25 cellular contexts compared by ENCODE assay signal in the genomic region with DNA sequence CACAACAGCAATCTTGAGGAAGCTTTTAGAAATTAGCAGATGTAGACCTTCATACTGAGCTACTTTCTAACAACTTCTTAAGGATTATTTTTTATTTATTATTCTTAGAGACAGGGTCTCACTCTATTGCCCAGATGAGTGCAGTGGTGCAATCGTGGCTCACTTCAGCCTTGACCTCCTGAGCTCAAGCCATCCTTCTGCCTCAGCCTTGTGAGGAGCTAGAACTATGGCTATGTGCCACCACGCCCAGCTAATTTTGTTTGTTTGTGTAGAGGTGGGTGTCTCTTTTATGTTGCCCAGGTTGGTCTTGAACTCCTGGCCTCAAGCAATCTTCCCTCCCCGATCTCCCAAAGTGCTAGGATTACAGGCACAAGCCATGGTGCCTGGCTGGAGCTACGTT.
DNase-seq lines count a peak whose midpoint lies in the region; ATAC-seq, FAIRE-seq and TF ChIP-seq lines count a peak whose summit lies in the region.
"Had no signal": no experiment of that assay in that cellular context is flagged by ENCODE, and none has a peak within 500 bp of the region (broad histone marks: within the 10 kb centered on the region; RNA-seq: fewer than 3 reads in every experiment).

No MANE protein-coding gene starts in this region.

- H3K27me3 Mint-ChIP-seq in glutamatergic neuron (ENCODE audit: unreplicated experiment) = peaks cover 2% of the 10 kb centered on the region
- H3K27me3 Mint-ChIP-seq: B cell; CD4-positive, alpha-beta T cell had no signal

- H3K9ac ChIP-seq in PC-3 (ENCODE audit: low read length) = no peak overlapping the region
- H3K9ac ChIP-seq: BLaER1 treated with 17β-estradiol and CSF1 and Interleukin-3, amounts not matched to agents 10 nM and 100 nM had no signal

- CTCF ChIA-PET in PC-3 (lab: Charles Lee) = no interaction called here

- H3K36me3 ChIP-seq in SJCRH30 (no peaks in the 10 kb centered on the region), PC-3 (ENCODE audit: low read depth, low read length) (no peaks in the 10 kb centered on the region), right atrium auricular region (no peaks in the 10 kb centered on the region)
- H3K36me3 ChIP-seq: BLaER1 treated with 17β-estradiol and CSF1 and Interleukin-3, amounts not matched to agents 10 nM and 100 nM had no signal

- H3K27me3 ChIP-seq in SJCRH30 (no peaks in the 10 kb centered on the region), PC-3 (ENCODE audit: low read length) (no peaks in the 10 kb centered on the region), right atrium auricular region (no peaks in the 10 kb centered on the region)
- H3K27me3 ChIP-seq: BLaER1 treated with 17β-estradiol and CSF1 and Interleukin-3, amounts not matched to agents 10 nM and 100 nM had no signal

- H3K4me1 Mint-ChIP-seq in glutamatergic neuron (ENCODE audit: low read depth, unreplicated experiment) = peaks cover 18% of the 10 kb centered on the region
- H3K4me1 Mint-ChIP-seq in stimulated activated effector memory CD8-positive, alpha-beta T cell treated with anti-CD3 and anti-CD28 coated beads, Interleukin-12 subunit alpha, Interleukin-12 subunit beta, amount 100 ng/mL, for 72 hours = no peaks in the 10 kb centered on the region
- H3K4me1 Mint-ChIP-seq: B cell had no signal

- no peak overlapping the region for H3K4me2 ChIP-seq in PC-3 (ENCODE audit: low read length)
- H3K4me2 ChIP-seq: BLaER1 treated with 17β-estradiol and CSF1 and Interleukin-3, amounts not matched to agents 10 nM and 100 nM had no signal

- H3K4me1 ChIP-seq in SJCRH30 (peaks cover 50% of the 10 kb centered on the region), PC-3 (ENCODE audit: insufficient read depth, low read length) (no peaks in the 10 kb centered on the region), right atrium auricular region (no peaks in the 10 kb centered on the region)
- H3K4me1 ChIP-seq: Caco-2 had no signal

- no TSS peak for BruUV-seq in PC-3 (replicated peaks; lab: Mats Ljungman, UMichigan)

- H3K9me2 ChIP-seq in PC-3 (replicated peaks; ENCODE audit: low read length) = no peaks in the 10 kb centered on the region

- intact Hi-C loops in PC-3 (cut with micrococcal nuclease) = no loop called here

- no peak for ATAC-seq in stimulated activated effector memory CD8-positive, alpha-beta T cell treated with anti-CD3 and anti-CD28 coated beads, Interleukin-12 subunit alpha, Interleukin-12 subunit beta, amount 100 ng/mL, for 72 hours
- no peak for ATAC-seq in PC-3
- no peak for ATAC-seq in HG02884 (IDR thresholded peaks at IDR 0.05; ENCODE audit: unreplicated experiment)
- ATAC-seq: CD8-positive, alpha-beta T cell had no signal

- DNase-seq in SJCRH30 = peak in 1 of 2 experiments; percentile 26
- DNase-seq in glutamatergic neuron = no peak
- DNase-seq in stimulated activated effector memory CD8-positive, alpha-beta T cell treated with anti-CD3 and anti-CD28 coated beads, Interleukin-12 subunit alpha, Interleukin-12 subunit beta, amount 100 ng/mL, for 72 hours (ENCODE audit: low spot score in 2 of 2) = no peak
- DNase-seq in urothelium cell line (ENCODE audit: low spot score) = no peak
- no peak for DNase-seq in PC-3
- DNase-seq in GM12892 (ENCODE audit: insufficient read length) = no peak
- DNase-seq in right atrium auricular region (ENCODE audit: low spot score) = no peak
- DNase-seq: 8988T; AML-193; Caco-2; Calu3; CD4-positive, alpha-beta T cell; CD8-positive, alpha-beta T cell; DMS79 treated with DMSO at 0.1 percent for 48 hours; GF-D8 had no signal

- H3K4me3 ChIP-seq in SJCRH30 (no peak overlapping the region), PC-3 (ENCODE audit: low read length) (no peak overlapping the region), right atrium auricular region (no peak overlapping the region)
- H3K4me3 ChIP-seq: BLaER1 treated with 17β-estradiol and CSF1 and Interleukin-3, amounts not matched to agents 10 nM and 100 nM had no signal

- TF ChIP-seq CTCF in glutamatergic neuron (IDR thresholded peaks at IDR 0.05; ENCODE audit: partially characterized antibody, unreplicated experiment) (no peak), PC-3 (conservative IDR thresholded peaks at IDR 0.05; ENCODE audit: low read depth, low read length) (no peak), right atrium auricular region (IDR thresholded peaks at IDR 0.05) (no peak)

- no peaks in the 10 kb centered on the region for H3K79me2 ChIP-seq in PC-3 (ENCODE audit: low read length)

- FAIRE-seq in urothelium cell line (lab: Jason Lieb, UNC) (peak; percentile 65), GM12892 (lab: Jason Lieb, UNC) (no peak)
- FAIRE-seq: A204.1, D721Med, G401.6, GM12891, GM18507, GM19239 had no signal

- POLR2A ChIA-PET in PC-3 (lab: Charles Lee; ENCODE audit: unreplicated experiment) = no interaction called here

- no peak overlapping the region for H3K4me3 Mint-ChIP-seq in glutamatergic neuron (ENCODE audit: unreplicated experiment)
- H3K4me3 Mint-ChIP-seq in stimulated activated effector memory CD8-positive, alpha-beta T cell treated with anti-CD3 and anti-CD28 coated beads, Interleukin-12 subunit alpha, Interleukin-12 subunit beta, amount 100 ng/mL, for 72 hours = no peak overlapping the region
- H3K4me3 Mint-ChIP-seq: B cell; CD4-positive, alpha-beta T cell; CD8-positive, alpha-beta T cell had no signal

- no peak overlapping the region for H2AFZ ChIP-seq in PC-3 (ENCODE audit: low read length)

- H3K27ac ChIP-seq in SJCRH30 (peak overlapping the region; percentile 94), PC-3 (ENCODE audit: low read length) (no peak overlapping the region), right atrium auricular region (no peak overlapping the region)
- H3K27ac ChIP-seq: BLaER1 treated with 17β-estradiol and CSF1 and Interleukin-3, amounts not matched to agents 10 nM and 100 nM; C4-2B had no signal

- TF ChIP-seq POLR2A in GM12892 (IDR thresholded peaks at IDR 0.05; ENCODE audit: low read depth, low read length) = no peak

- H4K20me1 ChIP-seq in PC-3 (ENCODE audit: low read length) = no peaks in the 10 kb centered on the region
- H4K20me1 ChIP-seq: BLaER1 treated with 17β-estradiol and CSF1 and Interleukin-3, amounts not matched to agents 10 nM and 100 nM had no signal

- no peaks in the 10 kb centered on the region for H3F3A ChIP-seq in PC-3 (ENCODE audit: low read length, unreplicated experiment)

- peaks cover 12% of the 10 kb centered on the region for H3K9me3 Mint-ChIP-seq in glutamatergic neuron (ENCODE audit: unreplicated experiment)
- H3K9me3 Mint-ChIP-seq in stimulated activated effector memory CD8-positive, alpha-beta T cell treated with anti-CD3 and anti-CD28 coated beads, Interleukin-12 subunit alpha, Interleukin-12 subunit beta, amount 100 ng/mL, for 72 hours = no peaks in the 10 kb centered on the region
- H3K9me3 Mint-ChIP-seq: CD4-positive, alpha-beta T cell; CD8-positive, alpha-beta T cell had no signal

- peak overlapping the region; percentile 59 for H3K27ac Mint-ChIP-seq in glutamatergic neuron (ENCODE audit: unreplicated experiment)
- peak overlapping the region; percentile 23 for H3K27ac Mint-ChIP-seq in stimulated activated effector memory CD8-positive, alpha-beta T cell treated with anti-CD3 and anti-CD28 coated beads, Interleukin-12 subunit alpha, Interleukin-12 subunit beta, amount 100 ng/mL, for 72 hours
- H3K27ac Mint-ChIP-seq: B cell; CD4-positive, alpha-beta T cell; CD8-positive, alpha-beta T cell had no signal

- no peaks in the 10 kb centered on the region; the same call in 1 of the 2 replicates for H3K9me3 ChIP-seq in SJCRH30 (replicated peaks)
- no peaks in the 10 kb centered on the region for H3K9me3 ChIP-seq in PC-3 (ENCODE audit: low read length)
- no peaks in the 10 kb centered on the region for H3K9me3 ChIP-seq in right atrium auricular region
- H3K9me3 ChIP-seq: BLaER1 treated with 17β-estradiol and CSF1 and Interleukin-3, amounts not matched to agents 10 nM and 100 nM; Caco-2 had no signal

- H3K36me3 Mint-ChIP-seq in glutamatergic neuron (ENCODE audit: unreplicated experiment) = no peaks in the 10 kb centered on the region
- H3K36me3 Mint-ChIP-seq in stimulated activated effector memory CD8-positive, alpha-beta T cell treated with anti-CD3 and anti-CD28 coated beads, Interleukin-12 subunit alpha, Interleukin-12 subunit beta, amount 100 ng/mL, for 72 hours = no peaks in the 10 kb centered on the region
- H3K36me3 Mint-ChIP-seq: CD8-positive, alpha-beta T cell had no signal
